ENCODE assay signal across 7 cellular contexts in genomic region chr2:152466925-152467676, GRCh38.
DNase-seq lines count a peak whose midpoint lies in the region; ATAC-seq and TF ChIP-seq lines count a peak whose summit lies in the region.

No MANE protein-coding gene starts in this region.

- H3K4me3 Mint-ChIP-seq in WTC11, result no peak overlapping the region

- no peaks in the 10 kb centered on the region for H3K27me3 ChIP-seq in muscle layer of colon (ENCODE audit: control insufficient read depth in 1 of 2, insufficient read depth in 2 of 2, low read length in 2 of 2)
- no peaks in the 10 kb centered on the region for H3K27me3 ChIP-seq in effector memory CD4-positive, alpha-beta T cell (replicated peaks; ENCODE audit: control insufficient read depth, insufficient read depth, low read length, poor library complexity, severe bottlenecking)

- H3K9me3 ChIP-seq in muscle layer of colon (ENCODE audit: low read length), result no peaks in the 10 kb centered on the region
- no peaks in the 10 kb centered on the region for H3K9me3 ChIP-seq in effector memory CD4-positive, alpha-beta T cell (ENCODE audit: control insufficient read depth, low read length)

- peak overlapping the region; percentile 38 for H3K27ac ChIP-seq in muscle layer of colon (ENCODE audit: low read depth, low read length)
- H3K27ac ChIP-seq in effector memory CD4-positive, alpha-beta T cell (ENCODE audit: insufficient read depth, low read length, poor library complexity, severe bottlenecking), result no peak overlapping the region

- DNase-seq in WTC11 (ENCODE audit: low spot score), result no peak
- no peak for DNase-seq in effector memory CD4-positive, alpha-beta T cell
- DNase-seq in DMS79 (lab: John Stamatoyannopoulos, UW), result no peak
- no peak for DNase-seq in kidney glomerular epithelial cell (lab: John Stamatoyannopoulos, UW)

- no peak overlapping the region for H3K9ac ChIP-seq in muscle layer of colon (ENCODE audit: low read length)

- H3K27me3 Mint-ChIP-seq in WTC11 (ENCODE audit: low read depth), result no peaks in the 10 kb centered on the region

- no peaks in the 10 kb centered on the region for H3K36me3 ChIP-seq in muscle layer of colon (ENCODE audit: insufficient read depth, low read length)
- H3K36me3 ChIP-seq in effector memory CD4-positive, alpha-beta T cell (ENCODE audit: control insufficient read depth, insufficient read depth, low read length), result no peaks in the 10 kb centered on the region

- ATAC-seq in GM19351 (IDR thresholded peaks at IDR 0.05; ENCODE audit: unreplicated experiment), result peak; percentile 95
- peak; percentile 91 for ATAC-seq in HG03139 (IDR thresholded peaks at IDR 0.05; ENCODE audit: unreplicated experiment)
- ATAC-seq in WTC11, result no peak

- CTCF ChIA-PET in WTC11 (lab: Charles Lee), result interaction anchor here (0.6 to 1.1 kb wide), 3 partner anchors 12 to 316 kb away, joined by 3 to 5 read pairs (median 4); no protein-coding TSS in a partner anchor

- no peak for TF ChIP-seq CTCF in WTC11 (IDR thresholded peaks at IDR 0.05)

- H3K27ac Mint-ChIP-seq in WTC11, result peak overlapping the region; percentile 71

- POLR2A ChIA-PET in WTC11 (lab: Charles Lee), result interaction anchor here (0.5 kb wide), 1 partner anchor 113 kb away, joined by 3 read pairs; no protein-coding TSS in a partner anchor

- peaks cover 91% of the 10 kb centered on the region for H3K4me1 Mint-ChIP-seq in WTC11

- peak overlapping the region in 1 of 2 donors; percentile 10 for H3K4me3 ChIP-seq in muscle layer of colon (ENCODE audit: low read depth in 1 of 2, low read length in 2 of 2)
- H3K4me3 ChIP-seq in effector memory CD4-positive, alpha-beta T cell (ENCODE audit: insufficient read depth, low read depth, low read length, poor library complexity, severe bottlenecking), result no peak overlapping the region

- no peaks in the 10 kb centered on the region for H3K9me3 Mint-ChIP-seq in WTC11

- no peaks in the 10 kb centered on the region for H3K36me3 Mint-ChIP-seq in WTC11

- H3K4me1 ChIP-seq in muscle layer of colon (ENCODE audit: insufficient read depth, low read length), result peaks cover 48% of the 10 kb centered on the region
- no peaks in the 10 kb centered on the region for H3K4me1 ChIP-seq in effector memory CD4-positive, alpha-beta T cell (ENCODE audit: control insufficient read depth, insufficient read depth, low read length, poor library complexity, severe bottlenecking)

TF ChIP-seq in WTC11, 78 proteins besides CTCF, POLR2A, EP300 and RAD21:
- TF ChIP-seq NFYB (CRISPR knock-in tag; conservative IDR thresholded peaks at IDR 0.05; ENCODE audit: low read depth) (no peak), ATF6 (CRISPR knock-in tag; IDR thresholded peaks at IDR 0.05) (no peak), NFE2L1 (CRISPR knock-in tag; IDR thresholded peaks at IDR 0.05) (no peak), MLX (CRISPR knock-in tag; IDR thresholded peaks at IDR 0.05) (no peak), CREB1 (CRISPR knock-in tag; IDR thresholded peaks at IDR 0.05) (no peak), SMAD3 (CRISPR knock-in tag; IDR thresholded peaks at IDR 0.05; ENCODE audit: borderline replicate concordance) (no peak), ETV6 (CRISPR knock-in tag; IDR thresholded peaks at IDR 0.05) (no peak), HMGA2 (CRISPR knock-in tag; IDR thresholded peaks at IDR 0.05) (no peak), GRHL2 (CRISPR knock-in tag; IDR thresholded peaks at IDR 0.05; ENCODE audit: insufficient replicate concordance, severe bottlenecking) (no peak), IRF2 (CRISPR knock-in tag; IDR thresholded peaks at IDR 0.05; ENCODE audit: borderline replicate concordance, low read depth) (no peak), JUN (CRISPR knock-in tag; IDR thresholded peaks at IDR 0.05) (no peak), TCF7 (CRISPR knock-in tag; IDR thresholded peaks at IDR 0.05; ENCODE audit: low read depth) (no peak)
- TF ChIP-seq, protein P1, sequence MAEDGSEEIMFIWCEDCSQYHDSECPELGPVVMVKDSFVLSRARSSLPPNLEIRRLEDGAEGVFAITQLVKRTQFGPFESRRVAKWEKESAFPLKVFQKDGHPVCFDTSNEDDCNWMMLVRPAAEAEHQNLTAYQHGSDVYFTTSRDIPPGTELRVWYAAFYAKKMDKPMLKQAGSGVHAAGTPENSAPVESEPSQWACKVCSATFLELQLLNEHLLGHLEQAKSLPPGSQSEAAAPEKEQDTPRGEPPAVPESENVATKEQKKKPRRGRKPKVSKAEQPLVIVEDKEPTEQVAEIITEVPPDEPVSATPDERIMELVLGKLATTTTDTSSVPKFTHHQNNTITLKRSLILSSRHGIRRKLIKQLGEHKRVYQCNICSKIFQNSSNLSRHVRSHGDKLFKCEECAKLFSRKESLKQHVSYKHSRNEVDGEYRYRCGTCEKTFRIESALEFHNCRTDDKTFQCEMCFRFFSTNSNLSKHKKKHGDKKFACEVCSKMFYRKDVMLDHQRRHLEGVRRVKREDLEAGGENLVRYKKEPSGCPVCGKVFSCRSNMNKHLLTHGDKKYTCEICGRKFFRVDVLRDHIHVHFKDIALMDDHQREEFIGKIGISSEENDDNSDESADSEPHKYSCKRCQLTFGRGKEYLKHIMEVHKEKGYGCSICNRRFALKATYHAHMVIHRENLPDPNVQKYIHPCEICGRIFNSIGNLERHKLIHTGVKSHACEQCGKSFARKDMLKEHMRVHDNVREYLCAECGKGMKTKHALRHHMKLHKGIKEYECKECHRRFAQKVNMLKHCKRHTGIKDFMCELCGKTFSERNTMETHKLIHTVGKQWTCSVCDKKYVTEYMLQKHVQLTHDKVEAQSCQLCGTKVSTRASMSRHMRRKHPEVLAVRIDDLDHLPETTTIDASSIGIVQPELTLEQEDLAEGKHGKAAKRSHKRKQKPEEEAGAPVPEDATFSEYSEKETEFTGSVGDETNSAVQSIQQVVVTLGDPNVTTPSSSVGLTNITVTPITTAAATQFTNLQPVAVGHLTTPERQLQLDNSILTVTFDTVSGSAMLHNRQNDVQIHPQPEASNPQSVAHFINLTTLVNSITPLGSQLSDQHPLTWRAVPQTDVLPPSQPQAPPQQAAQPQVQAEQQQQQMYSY (CRISPR knock-in tag; IDR thresholded peaks at IDR 0.05), result no peak
- TF ChIP-seq, protein P2, sequence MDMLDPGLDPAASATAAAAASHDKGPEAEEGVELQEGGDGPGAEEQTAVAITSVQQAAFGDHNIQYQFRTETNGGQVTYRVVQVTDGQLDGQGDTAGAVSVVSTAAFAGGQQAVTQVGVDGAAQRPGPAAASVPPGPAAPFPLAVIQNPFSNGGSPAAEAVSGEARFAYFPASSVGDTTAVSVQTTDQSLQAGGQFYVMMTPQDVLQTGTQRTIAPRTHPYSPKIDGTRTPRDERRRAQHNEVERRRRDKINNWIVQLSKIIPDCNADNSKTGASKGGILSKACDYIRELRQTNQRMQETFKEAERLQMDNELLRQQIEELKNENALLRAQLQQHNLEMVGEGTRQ (CRISPR knock-in tag; IDR thresholded peaks at IDR 0.05), result no peak
